ENCODE assay signal across 23 cellular contexts in genomic region chr21:22444990-22445389, GRCh38.
"Had no signal": no experiment of that assay in that cellular context is flagged by ENCODE, and none has a peak within 500 bp of the region (broad histone marks: within the 10 kb centered on the region; RNA-seq: fewer than 3 reads in every experiment).

No MANE protein-coding gene starts in this region.

- H3K4me1 ChIP-seq: neural progenitor cell, parathyroid adenoma, psoas muscle, right lobe of liver, sigmoid colon, stomach, thyroid gland, tibial nerve, upper lobe of left lung, vagina had no signal

- H3K4me3 ChIP-seq: neural progenitor cell, ovary, psoas muscle, right lobe of liver, sigmoid colon, stomach, thoracic aorta, thyroid gland, tibial nerve, upper lobe of left lung, vagina had no signal

- H3K9ac ChIP-seq: neural progenitor cell, parathyroid adenoma had no signal

- H2AFZ ChIP-seq: neural progenitor cell, parathyroid adenoma had no signal

- H3K9me3 ChIP-seq: ovary, psoas muscle, right lobe of liver, sigmoid colon, thoracic aorta, thyroid gland, tibial nerve, upper lobe of left lung, vagina had no signal

- H3K27ac ChIP-seq: neural progenitor cell, ovary, parathyroid adenoma, psoas muscle, right lobe of liver, sigmoid colon, stomach, thoracic aorta, thyroid gland, tibial nerve, upper lobe of left lung, vagina had no signal

- H3K27me3 ChIP-seq: neural progenitor cell, ovary, right lobe of liver, sigmoid colon, stomach, thyroid gland, tibial nerve, upper lobe of left lung, vagina had no signal

- H3K79me2 ChIP-seq: parathyroid adenoma had no signal

- ATAC-seq: psoas muscle; right cardiac atrium; right lobe of liver; stimulated activated effector memory CD8-positive, alpha-beta T cell treated with anti-CD3 and anti-CD28 coated beads, Interleukin-12 subunit alpha, Interleukin-12 subunit beta, amount 100 ng/mL, for 72 hours; stimulated activated naive B cell treated with anti-CD40 and anti-IgM and Interleukin-4, amounts not matched to agents 10 μg/mL and 1 μg/mL and 100 μg/mL, for 72 hours had no signal

- DNase-seq: occipital lobe; ovary; posterior cingulate gyrus; psoas muscle; right cardiac atrium; right lobe of liver; sigmoid colon; small intestine; stimulated activated CD4-positive, alpha-beta T cell treated with anti-CD3 and anti-CD28 coated beads, Interleukin-15, amount 100 ng/mL, for 24 hours; stimulated activated CD4-positive, alpha-beta T cell treated with anti-CD3 and anti-CD28 coated beads, Interleukin-2, amount 100 ng/mL, for 24 hours; stimulated activated CD4-positive, alpha-beta T cell treated with anti-CD3 and anti-CD28 coated beads, Interleukin-2, amount 100 ng/mL, for 48 hours; stimulated activated CD4-positive, alpha-beta T cell treated with anti-CD3 and anti-CD28 coated beads, Interleukin-4, amount 100 ng/mL, for 24 hours; stimulated activated naive B cell treated with anti-CD40 and anti-IgM and Interleukin-4, amounts not matched to agents 10 μg/mL and 1 μg/mL and 100 μg/mL, for 72 hours; stimulated activated naive CD4-positive, alpha-beta T cell treated with Interleukin-2 at 50 U/mL for 16 hours; stomach; thyroid gland; upper lobe of left lung had no signal

- H3K36me3 ChIP-seq: neural progenitor cell, ovary, right lobe of liver, sigmoid colon, stomach, thoracic aorta, thyroid gland, tibial nerve, upper lobe of left lung, vagina had no signal

- H3K4me2 ChIP-seq: neural progenitor cell had no signal
